ENCODE assay signal across 29 cellular contexts in the genomic region with DNA sequence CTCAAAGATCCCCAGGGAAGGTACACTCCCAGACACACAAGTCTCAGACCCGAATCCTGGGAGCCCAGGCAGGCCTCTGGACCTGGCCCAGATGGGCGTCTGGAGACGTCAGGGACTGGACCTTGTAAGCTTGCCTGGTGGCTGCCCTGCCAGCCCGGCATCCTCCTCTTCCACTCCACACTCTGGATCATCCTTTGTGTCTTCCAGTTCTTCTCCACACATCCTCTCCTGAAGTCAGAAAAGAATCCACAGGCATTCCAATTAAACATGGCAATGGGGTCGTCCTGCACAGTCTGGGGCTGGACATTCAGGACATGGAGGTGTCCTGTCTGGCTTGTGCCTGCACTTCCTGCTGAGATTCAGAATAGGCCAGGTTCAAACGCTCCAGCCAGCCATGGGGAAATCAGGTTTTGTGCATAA.
"Had no signal": no experiment of that assay in that cellular context is flagged by ENCODE, and none has a peak within 500 bp of the region (broad histone marks: within the 10 kb centered on the region; RNA-seq: fewer than 3 reads in every experiment).

No MANE protein-coding gene starts in this region.

- H3K9me3 ChIP-seq: heart left ventricle had no signal

- H3K4me3 ChIP-seq: heart left ventricle had no signal

- H3K4me1 Mint-ChIP-seq: activated CD4-positive, alpha-beta T cell treated with anti-CD3 and anti-CD28 coated beads, Interleukin-2, amount 10 ng/mL, durations not matched to agents 24 days and 14 days; T-helper 17 cell had no signal

- DNase-seq: activated CD4-positive, alpha-beta memory T cell treated with anti-CD3 and anti-CD28 coated beads for 36 hours; activated CD4-positive, alpha-beta T cell treated with anti-CD3 and anti-CD28 coated beads for 36 hours; activated CD4-positive, alpha-beta T cell treated with anti-CD3 and anti-CD28 coated beads, Interleukin-2, amount 10 ng/mL, durations not matched to agents 24 days and 14 days; activated CD4-positive, CD25-positive, alpha-beta regulatory T cell; activated CD4-positive, CD25-positive, alpha-beta regulatory T cell treated with anti-CD3 and anti-CD28 coated beads, Interleukin-2, amount 50 U/mL, for 72 hours; activated CD8-positive, alpha-beta memory T cell treated with anti-CD3 and anti-CD28 coated beads, Interleukin-2, amount 10 ng/mL, durations not matched to agents 7 days and 5 days; activated CD8-positive, alpha-beta memory T cell treated with anti-CD3 and anti-CD28 coated beads, Interleukin-2, amount 50 U/mL, for 4 hours; activated CD8-positive, alpha-beta T cell treated with anti-CD3 and anti-CD28 coated beads, Interleukin-2, amount 10 ng/mL, durations not matched to agents 7 days and 5 days; activated gamma-delta T cell treated with Interleukin-2 at 50 U/mL for 16 hours; activated naive CD4-positive, alpha-beta T cell treated with anti-CD3 and anti-CD28 coated beads, Interleukin-2, amount 50 U/mL, for 16 hours; activated naive CD4-positive, alpha-beta T cell treated with Interleukin-2 at 50 U/mL for 16 hours; activated T-cell treated with anti-CD3 and anti-CD28 coated beads, Interleukin-2, amount 50 U/mL, for 1 hour; activated T-cell treated with anti-CD3 and anti-CD28 coated beads, Interleukin-2, amount 50 U/mL, for 48 hours; amniotic stem cell; anterior cingulate cortex; brain microvascular endothelial cell; caudate nucleus; effector CD8-positive, alpha-beta T cell; foreskin fibroblast; glutamatergic neuron; heart left ventricle; T-helper 17 cell; T1000; WERI-Rb-1 had no signal

- H3K27me3 Mint-ChIP-seq: activated CD8-positive, alpha-beta memory T cell treated with anti-CD3 and anti-CD28 coated beads, Interleukin-2, amount 10 ng/mL, durations not matched to agents 7 days and 5 days had no signal

- ATAC-seq: activated CD4-positive, alpha-beta T cell treated with anti-CD3 and anti-CD28 coated beads for 36 hours; activated CD8-positive, alpha-beta memory T cell treated with anti-CD3 and anti-CD28 coated beads, Interleukin-2, amount 10 ng/mL, durations not matched to agents 7 days and 5 days; activated CD8-positive, alpha-beta T cell treated with anti-CD3 and anti-CD28 coated beads, Interleukin-2, amount 10 ng/mL, durations not matched to agents 7 days and 5 days; T-helper 17 cell had no signal

- H3K27me3 ChIP-seq: brain microvascular endothelial cell had no signal

- H3K27ac Mint-ChIP-seq: activated CD4-positive, alpha-beta memory T cell treated with anti-CD3 and anti-CD28 coated beads for 36 hours; activated CD4-positive, alpha-beta T cell treated with anti-CD3 and anti-CD28 coated beads for 36 hours; activated CD4-positive, alpha-beta T cell treated with anti-CD3 and anti-CD28 coated beads, Interleukin-2, amount 10 ng/mL, durations not matched to agents 24 days and 14 days; activated CD8-positive, alpha-beta memory T cell treated with anti-CD3 and anti-CD28 coated beads, Interleukin-2, amount 10 ng/mL, durations not matched to agents 7 days and 5 days; activated CD8-positive, alpha-beta T cell treated with anti-CD3 and anti-CD28 coated beads, Interleukin-2, amount 10 ng/mL, durations not matched to agents 7 days and 5 days; activated naive CD8-positive, alpha-beta T cell; activated T-helper 1 cell treated with anti-CD3 and anti-CD28 coated beads, Interleukin-12 subunit alpha, Interleukin-12 subunit beta, Interleukin-2, Interleukin-4 antibody, amounts not matched to agents 30 ng/mL and 10 ng/mL and 1 ng/mL, durations not matched to agents 14 hours and 24 hours and 36 hours; activated T-helper 2 cell treated with anti-CD3 and anti-CD28 coated beads, Interferon-gamma antibody, Interleukin-2, Interleukin-4, amounts not matched to agents 10 μg/mL and 5 μg/mL and 100 μg/mL, durations not matched to agents 14 hours and 24 hours and 36 hours; T-helper 17 cell; T-helper 2 cell treated with Interferon-gamma antibody and Interleukin-4, amounts not matched to agents 5 μg/mL and 100 μg/mL, for 36 hours had no signal

- H3K9me3 Mint-ChIP-seq: activated CD4-positive, alpha-beta memory T cell treated with anti-CD3 and anti-CD28 coated beads for 36 hours; activated CD4-positive, alpha-beta T cell treated with anti-CD3 and anti-CD28 coated beads, Interleukin-2, amount 10 ng/mL, durations not matched to agents 24 days and 14 days; activated T-helper 1 cell treated with anti-CD3 and anti-CD28 coated beads, Interleukin-12 subunit alpha, Interleukin-12 subunit beta, Interleukin-2, Interleukin-4 antibody, amounts not matched to agents 30 ng/mL and 10 ng/mL and 1 ng/mL, durations not matched to agents 14 hours and 24 hours and 36 hours; activated T-helper 2 cell treated with anti-CD3 and anti-CD28 coated beads, Interferon-gamma antibody, Interleukin-2, Interleukin-4, amounts not matched to agents 10 μg/mL and 5 μg/mL and 100 μg/mL, durations not matched to agents 14 hours and 24 hours and 36 hours; T-helper 2 cell treated with Interferon-gamma antibody and Interleukin-4, amounts not matched to agents 5 μg/mL and 100 μg/mL, for 36 hours had no signal

- H3K36me3 ChIP-seq: brain microvascular endothelial cell, heart left ventricle, WERI-Rb-1 had no signal

- H3K36me3 Mint-ChIP-seq: activated CD4-positive, alpha-beta memory T cell treated with anti-CD3 and anti-CD28 coated beads for 36 hours; activated CD8-positive, alpha-beta memory T cell treated with anti-CD3 and anti-CD28 coated beads, Interleukin-2, amount 10 ng/mL, durations not matched to agents 7 days and 5 days; activated naive CD8-positive, alpha-beta T cell had no signal

- H3K27ac ChIP-seq: brain microvascular endothelial cell, epithelial cell of prostate, heart left ventricle, WERI-Rb-1 had no signal

- H3K4me3 Mint-ChIP-seq: activated CD4-positive, alpha-beta memory T cell treated with anti-CD3 and anti-CD28 coated beads for 36 hours; activated CD4-positive, alpha-beta T cell treated with anti-CD3 and anti-CD28 coated beads for 36 hours; activated CD4-positive, alpha-beta T cell treated with anti-CD3 and anti-CD28 coated beads, Interleukin-2, amount 10 ng/mL, durations not matched to agents 24 days and 14 days; activated CD8-positive, alpha-beta memory T cell treated with anti-CD3 and anti-CD28 coated beads, Interleukin-2, amount 10 ng/mL, durations not matched to agents 7 days and 5 days; activated CD8-positive, alpha-beta T cell treated with anti-CD3 and anti-CD28 coated beads, Interleukin-2, amount 10 ng/mL, durations not matched to agents 7 days and 5 days; activated naive CD8-positive, alpha-beta T cell; activated T-helper 1 cell treated with anti-CD3 and anti-CD28 coated beads, Interleukin-12 subunit alpha, Interleukin-12 subunit beta, Interleukin-2, Interleukin-4 antibody, amounts not matched to agents 30 ng/mL and 10 ng/mL and 1 ng/mL, durations not matched to agents 14 hours and 24 hours and 36 hours; T-helper 17 cell; T-helper 2 cell treated with Interferon-gamma antibody and Interleukin-4, amounts not matched to agents 5 μg/mL and 100 μg/mL, for 36 hours had no signal

- H3K4me1 ChIP-seq: heart left ventricle had no signal
